Comparison of ENCODE assay signal across 27 cellular contexts in the genomic region with DNA sequence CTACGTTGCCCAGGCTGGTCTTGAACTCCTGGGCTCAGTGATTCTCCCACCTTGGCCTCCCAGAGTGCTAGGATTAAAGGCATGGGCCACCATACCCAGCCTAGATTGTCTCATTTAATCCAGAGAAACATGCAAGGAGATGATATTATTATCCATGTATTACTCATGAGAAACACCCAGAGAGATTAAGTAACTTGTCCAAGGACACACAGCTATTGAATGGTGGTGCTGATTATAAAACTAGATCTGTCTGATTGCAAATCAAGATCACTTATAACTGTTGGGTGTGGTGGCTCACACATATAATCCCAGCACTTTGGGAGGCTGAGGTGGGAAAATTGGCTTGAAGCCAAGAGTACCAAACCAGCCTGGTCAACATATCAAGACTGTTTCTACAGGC.
DNase-seq lines count a peak whose midpoint lies in the region; ATAC-seq and TF ChIP-seq lines count a peak whose summit lies in the region.
"Had no signal": no experiment of that assay in that cellular context is flagged by ENCODE, and none has a peak within 500 bp of the region (broad histone marks: within the 10 kb centered on the region; RNA-seq: fewer than 3 reads in every experiment).

No MANE protein-coding gene starts in this region.

- H3K27ac ChIP-seq in right cardiac atrium (ENCODE audit: low read length): no peak overlapping the region
- H3K27ac ChIP-seq: 22Rv1, C4-2B, RWPE1 had no signal

- H3K9me3 ChIP-seq in mucosa of descending colon (no peaks in the 10 kb centered on the region), right cardiac atrium (ENCODE audit: control insufficient read depth, low read length) (no peaks in the 10 kb centered on the region)
- H3K9me3 ChIP-seq: Caco-2 had no signal

- H3K36me3 Mint-ChIP-seq in activated T-cell treated with anti-CD3 and anti-CD28 coated beads, Interleukin-2, amount 50 U/mL, for 24 hours (ENCODE audit: low read depth): no peaks in the 10 kb centered on the region
- no peaks in the 10 kb centered on the region for H3K36me3 Mint-ChIP-seq in activated B cell treated with CpG ODN at 0.5 μM for 24 hours (ENCODE audit: low read depth)
- H3K36me3 Mint-ChIP-seq: CD8-positive, alpha-beta T cell had no signal

- 94% methylated on average over 1 of the region's 1 CpG for WGBS in right cardiac atrium

- POLR2A ChIA-PET in activated B cell treated with CpG ODN at 0.5 μM for 24 hours (lab: Charles Lee): no interaction called here

- H3K27me3 ChIP-seq in right cardiac atrium (ENCODE audit: control insufficient read depth, insufficient read depth): no peaks in the 10 kb centered on the region

- intact Hi-C loops in activated B cell treated with CpG ODN at 0.5 μM for 24 hours (cut with micrococcal nuclease) (no loop called here), mucosa of descending colon (cut with DNase I, micrococcal nuclease) (no loop called here), right cardiac atrium (cut with DNase I) (no loop called here)

- H3K36me3 ChIP-seq in mucosa of descending colon (ENCODE audit: low read depth): no peaks in the 10 kb centered on the region

- peak overlapping the region; percentile 18 for H3K27ac Mint-ChIP-seq in activated T-cell treated with anti-CD3 and anti-CD28 coated beads, Interleukin-2, amount 50 U/mL, for 24 hours
- H3K27ac Mint-ChIP-seq in activated B cell treated with CpG ODN at 0.5 μM for 24 hours: peak overlapping the region; percentile 24
- H3K27ac Mint-ChIP-seq: GM23338 had no signal

- no peaks in the 10 kb centered on the region for H3K9me3 Mint-ChIP-seq in activated T-cell treated with anti-CD3 and anti-CD28 coated beads, Interleukin-2, amount 50 U/mL, for 24 hours
- no peaks in the 10 kb centered on the region for H3K9me3 Mint-ChIP-seq in activated B cell treated with CpG ODN at 0.5 μM for 24 hours
- H3K9me3 Mint-ChIP-seq: CD8-positive, alpha-beta T cell; GM23338 had no signal

- H3K4me3 ChIP-seq in mucosa of descending colon (no peak overlapping the region), right cardiac atrium (ENCODE audit: low read length) (no peak overlapping the region)
- H3K4me3 ChIP-seq: GM23338 had no signal

- no peaks in the 10 kb centered on the region for H3K27me3 Mint-ChIP-seq in activated T-cell treated with anti-CD3 and anti-CD28 coated beads, Interleukin-2, amount 50 U/mL, for 24 hours
- no peaks in the 10 kb centered on the region for H3K27me3 Mint-ChIP-seq in activated B cell treated with CpG ODN at 0.5 μM for 24 hours
- H3K27me3 Mint-ChIP-seq: B cell had no signal

- TF ChIP-seq CTCF in activated B cell treated with CpG ODN at 0.5 μM for 24 hours (IDR thresholded peaks at IDR 0.05): no peak
- TF ChIP-seq CTCF in mucosa of descending colon (IDR thresholded peaks at IDR 0.05): no peak
- TF ChIP-seq CTCF in omental fat pad (IDR thresholded peaks at IDR 0.05): no peak

- CTCF ChIA-PET in activated B cell treated with CpG ODN at 0.5 μM for 24 hours (lab: Charles Lee): no interaction called here

- H3K4me1 Mint-ChIP-seq in activated T-cell treated with anti-CD3 and anti-CD28 coated beads, Interleukin-2, amount 50 U/mL, for 24 hours (ENCODE audit: low read depth): peaks cover 44% of the 10 kb centered on the region
- peaks cover 22% of the 10 kb centered on the region for H3K4me1 Mint-ChIP-seq in activated B cell treated with CpG ODN at 0.5 μM for 24 hours

- H3K4me1 ChIP-seq in mucosa of descending colon (ENCODE audit: low read depth): peaks cover 2% of the 10 kb centered on the region
- no peaks in the 10 kb centered on the region for H3K4me1 ChIP-seq in right cardiac atrium (ENCODE audit: control insufficient read depth, insufficient read depth, low read length)

- no peak for ATAC-seq in activated B cell treated with CpG ODN at 0.5 μM for 24 hours (ENCODE audit: low read depth)
- ATAC-seq in mucosa of descending colon: peak; percentile 13
- no peak for ATAC-seq in omental fat pad (ENCODE audit: low FRiP score)
- ATAC-seq in right cardiac atrium: no peak
- ATAC-seq: GM23338 had no signal

- no peak overlapping the region for H3K4me3 Mint-ChIP-seq in activated T-cell treated with anti-CD3 and anti-CD28 coated beads, Interleukin-2, amount 50 U/mL, for 24 hours
- H3K4me3 Mint-ChIP-seq in activated B cell treated with CpG ODN at 0.5 μM for 24 hours: no peak overlapping the region
- H3K4me3 Mint-ChIP-seq: B cell; CD8-positive, alpha-beta T cell; GM23338 had no signal

- DNase-seq in NCI-H82 (lab: John Stamatoyannopoulos, UW): peak; percentile 19
- DNase-seq in NCI-H82 treated with DMSO at 0.1 percent for 48 hours (lab: John Stamatoyannopoulos, UW; ENCODE audit: unreplicated experiment): no peak
- DNase-seq in activated T-cell treated with anti-CD3 and anti-CD28 coated beads, Interleukin-2, amount 50 U/mL, for 24 hours: no peak
- DNase-seq in activated T-cell treated with anti-CD3 and anti-CD28 coated beads, Interleukin-2, amount 50 U/mL, for 48 hours: no peak
- DNase-seq in activated B cell treated with CpG ODN at 0.5 μM for 24 hours: no peak
- no peak for DNase-seq in mucosa of descending colon
- DNase-seq in omental fat pad (ENCODE audit: low spot score): no peak
- no peak for DNase-seq in right cardiac atrium
- DNase-seq: Caco-2; CD8-positive, alpha-beta T cell; EL; GDM1; HCEC 1CT; Kasumi-1; NCI-H1092 treated with DMSO at 0.1 percent for 48 hours; NCI-H1436; NCI-H187; NCI-H2081 treated with DMSO at 0.1 percent for 48 hours; NCI-H2171; NCI-H226; NCI-H510A treated with DMSO at 0.1 percent for 48 hours; SHP77 had no signal
